Comparison of ENCODE assay signal across 8 cellular contexts in genomic region chr7:122188785-122189184, GRCh38.
"Had no signal": no experiment of that assay in that cellular context is flagged by ENCODE, and none has a peak within 500 bp of the region (broad histone marks: within the 10 kb centered on the region; RNA-seq: fewer than 3 reads in every experiment).

No MANE protein-coding gene starts in this region.

- DNase-seq: GDM1, GF-D8 had no signal

- FAIRE-seq: G401.6, GM12878, GM12891, GM12892, GM18507, GM19239 had no signal

- ATAC-seq: GM12878 had no signal

- H3K4me3 ChIP-seq: GM12878 had no signal
